Comparison of ENCODE assay signal across 8 cellular contexts in the genomic region with DNA sequence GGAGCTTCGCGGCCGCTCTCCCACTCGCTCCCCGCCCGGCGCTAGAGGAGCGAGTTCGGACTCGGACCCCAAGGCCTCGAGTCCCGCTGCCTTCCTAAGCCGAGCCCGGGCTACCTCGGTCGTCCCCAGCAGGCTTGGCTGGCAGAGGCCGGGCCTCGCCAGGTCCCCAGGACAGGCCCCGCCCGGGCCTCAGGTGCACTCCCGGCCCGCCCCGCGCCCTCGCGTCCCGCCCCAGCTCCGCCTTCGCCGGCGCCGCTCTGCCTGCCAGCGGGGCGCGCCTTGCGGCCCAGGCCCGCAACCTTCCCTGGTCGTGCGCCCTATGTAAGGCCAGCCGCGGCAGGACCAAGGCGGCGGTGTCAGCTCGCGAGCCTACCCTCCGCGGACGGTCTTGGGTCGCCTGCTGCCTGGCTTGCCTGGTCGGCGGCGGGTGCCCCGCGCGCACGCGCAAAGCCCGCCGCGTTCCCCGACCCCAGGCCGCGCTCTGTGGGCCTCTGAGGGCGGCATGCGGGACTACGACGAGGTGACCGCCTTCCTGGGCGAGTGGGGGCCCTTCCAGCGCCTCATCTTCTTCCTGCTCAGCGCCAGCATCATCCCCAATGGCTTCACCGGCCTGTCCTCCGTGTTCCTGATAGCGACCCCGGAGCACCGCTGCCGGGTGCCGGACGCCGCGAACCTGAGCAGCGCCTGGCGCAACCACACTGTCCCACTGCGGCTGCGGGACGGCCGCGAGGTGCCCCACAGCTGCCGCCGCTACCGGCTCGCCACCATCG. TPM values are rescaled to one million over a fixed set of nuclear protein-coding genes. Genes with fewer than 3 reads are reported as not detected.
DNase-seq lines count a peak whose midpoint lies in the region; ATAC-seq, FAIRE-seq and TF ChIP-seq lines count a peak whose summit lies in the region.

Gene SLC22A5, plus strand, starts transcription at position 240 of the 770 bp plus-strand sequence. Its CDS starts 263 bp downstream, at position 503.

- SMC1A ChIA-PET in GM12878 (lab: Charles Lee; ENCODE audit: uncharacterized antibody, unreplicated experiment), result interaction anchor here (0.8 to 4.6 kb wide), 19 partner anchors 9 to 438 kb away, joined by 3 to 57 read pairs (median 4); partner anchors contain the start of gene SLC22A4

- peak within 1 kb of the TSS; percentile 53 for H3K9ac ChIP-seq in GM12878 (ENCODE audit: control insufficient read depth, insufficient read depth, low read length)
- H3K9ac ChIP-seq in iPS-18a (ENCODE audit: low read length), result peak within 1 kb of the TSS; percentile 58
- peak within 1 kb of the TSS; percentile 78 to 93 (median 87) for H3K9ac ChIP-seq in skeletal muscle tissue (ENCODE audit: low read depth in 1 of 3, low read length in 3 of 3)

- no peak for TF ChIP-seq CTCF in GM12878 (IDR thresholded peaks at IDR 0.05 in 2 of 3, conservative IDR thresholded peaks at IDR 0.05 in 1 of 3; ENCODE audit: control insufficient read depth in 2 of 3, extremely low read depth in 1 of 3, insufficient read depth in 1 of 3, low read depth in 3 of 3, low read length in 3 of 3)

- CTCF ChIA-PET in GM12878 (lab: Yijun Ruan, JAX), result interaction anchor here (0.7 to 4.3 kb wide), 14 partner anchors 11 to 307 kb away, joined by 3 to 40 read pairs (median 4); no protein-coding TSS in a partner anchor

- TF ChIP-seq RAD21 in GM12878 (IDR thresholded peaks at IDR 0.05; ENCODE audit: insufficient read depth, low read depth, low read length), result no peak

- in situ Hi-C loops in GM12878 (cut with MboI), result no loop called here

- H3K4me3 ChIP-seq in H7 (ENCODE audit: insufficient read depth, low read depth, low read length) (peak within 1 kb of the TSS; percentile 71), GM12878 (peak within 1 kb of the TSS; percentile 84), iPS-18a (ENCODE audit: low read length) (peak within 1 kb of the TSS; percentile 82), skeletal muscle tissue (ENCODE audit: low read length in 3 of 3) (peak within 1 kb of the TSS; percentile 74 to 95 (median 76))

- H3K4me2 ChIP-seq in GM12878 (ENCODE audit: control insufficient read depth, insufficient read depth), result peak within 1 kb of the TSS; percentile 89

- H2AFZ ChIP-seq in GM12878 (ENCODE audit: control insufficient read depth, low read depth, low read length), result peak within 1 kb of the TSS; percentile 82

- TF ChIP-seq EP300 in GM12878 (IDR thresholded peaks at IDR 0.05; ENCODE audit: borderline replicate concordance in 1 of 2, control insufficient read depth in 1 of 2, low read depth in 2 of 2, low read length in 2 of 2), result no peak

- WGBS in GM12878 (ENCODE audit: insufficient coverage, insufficient replicate concordance, low lambda C conversion rate, missing lambda C conversion rate), result under 1% methylated on average over 69 of the region's 93 CpGs

- H3K36me3 ChIP-seq in H7 (replicated peaks; ENCODE audit: control insufficient read depth, insufficient read depth, low read length), result no peaks in the 10 kb centered on the region; the same call in 1 of the 2 replicates
- no peaks in the 10 kb centered on the region for H3K36me3 ChIP-seq in GM12878 (ENCODE audit: control insufficient read depth in 2 of 2, insufficient read depth in 2 of 2, low read length in 1 of 2)
- no peaks in the 10 kb centered on the region for H3K36me3 ChIP-seq in iPS-18a (ENCODE audit: control insufficient read depth, low read depth, low read length)
- peaks cover 0 to 4% (median 3%) of the 10 kb centered on the region in 3 donors for H3K36me3 ChIP-seq in skeletal muscle tissue (ENCODE audit: control insufficient read depth in 3 of 3, insufficient read depth in 3 of 3, low read length in 3 of 3)

- no peaks in the 10 kb centered on the region for H4K20me1 ChIP-seq in GM12878 (ENCODE audit: control insufficient read depth, insufficient read depth)

- RAD21 ChIA-PET in GM12878 (lab: Charles Lee; ENCODE audit: unreplicated experiment), result interaction anchor here (0.7 to 2.4 kb wide), 15 partner anchors 11 to 438 kb away, joined by 3 to 22 read pairs (median 5); partner anchors contain the start of gene SLC22A4

- no peak for FAIRE-seq in GM12878 (lab: Jason Lieb, UNC)

- POLR2A ChIA-PET in GM12878 (lab: Charles Lee), result interaction anchor here (0.7 to 2.0 kb wide), 8 partner anchors 10 to 132 kb away, joined by 3 to 9 read pairs (median 4); partner anchors contain the start of gene SLC22A4

- H3K4me1 ChIP-seq in GM12878 (ENCODE audit: control insufficient read depth, insufficient read depth, low read length), result peaks cover 8% of the 10 kb centered on the region
- H3K4me1 ChIP-seq in iPS-18a (ENCODE audit: control insufficient read depth, low read depth, low read length), result no peaks in the 10 kb centered on the region
- peaks cover 13 to 59% (median 32%) of the 10 kb centered on the region in 3 donors for H3K4me1 ChIP-seq in skeletal muscle tissue (ENCODE audit: control insufficient read depth in 3 of 3, insufficient read depth in 3 of 3, low read length in 3 of 3)

- peak; percentile 97 for ATAC-seq in GM12878

- peaks cover 15% of the 10 kb centered on the region for H3K27me3 ChIP-seq in H7 (ENCODE audit: control insufficient read depth, insufficient read depth, low read length)
- no peaks in the 10 kb centered on the region; a peak in 2 of 4 replicates for H3K27me3 ChIP-seq in GM12878 (replicated peaks in 1 of 2; ENCODE audit: control insufficient read depth in 2 of 2, insufficient read depth in 2 of 2, low read length in 1 of 2)
- peaks cover 19% of the 10 kb centered on the region for H3K27me3 ChIP-seq in iPS-18a (ENCODE audit: control insufficient read depth, insufficient read depth, low read length)
- H3K27me3 ChIP-seq in skeletal muscle tissue (ENCODE audit: control insufficient read depth in 3 of 3, insufficient read depth in 3 of 3, low read length in 3 of 3), result no peaks in the 10 kb centered on the region

- H3K9me3 ChIP-seq in GM12878 (replicated peaks; ENCODE audit: control insufficient read depth, insufficient read depth, low read length), result no peaks in the 10 kb centered on the region
- H3K9me3 ChIP-seq in iPS-18a (ENCODE audit: control insufficient read depth, low read depth, low read length), result no peaks in the 10 kb centered on the region
- no peaks in the 10 kb centered on the region for H3K9me3 ChIP-seq in skeletal muscle tissue (ENCODE audit: control insufficient read depth in 3 of 3, low read length in 3 of 3)

- H3K79me2 ChIP-seq in GM12878 (ENCODE audit: control insufficient read depth, insufficient read depth, low read length), result no peaks in the 10 kb centered on the region

- H3K27ac ChIP-seq in GM12878 (ENCODE audit: control insufficient read depth, insufficient read depth), result peak within 1 kb of the TSS; percentile 31; the same call in 1 of the 2 replicates
- H3K27ac ChIP-seq in iPS-18a (ENCODE audit: low read length), result no peak within 1 kb of the TSS
- peak within 1 kb of the TSS; percentile 84 for H3K27ac ChIP-seq in skeletal muscle tissue (ENCODE audit: low read depth, low read length)

- BruUV-seq in GM12878 (replicated peaks; lab: Mats Ljungman, UMichigan), result no TSS peak

- TF ChIP-seq POLR2A in GM10847 (IDR thresholded peaks at IDR 0.05; ENCODE audit: extremely low read depth, insufficient read length), result peak; percentile 34
- TF ChIP-seq POLR2A in GM12878 (IDR thresholded peaks at IDR 0.05; ENCODE audit: low read depth, low read length), result peak; percentile 71

- DNase-seq in H7 (peak; percentile 96), M059J (ENCODE audit: low read depth) (peak; percentile 54), T-helper 22 cell (ENCODE audit: low read depth) (peak; percentile 47), GM12878 (ENCODE audit: low read depth, low spot score) (no peak), putamen (ENCODE audit: low spot score) (no peak)

- intact Hi-C loops in GM12878 (cut with micrococcal nuclease; ENCODE audit: unreplicated experiment), result loop anchor here (5.0 kb wide), 1 partner anchor 97 kb away; no protein-coding TSS in a partner anchor

TF ChIP-seq in GM12878, 131 proteins besides CTCF, POLR2A, EP300 and RAD21 (continues in another document):
- TF ChIP-seq TCF7 (IDR thresholded peaks at IDR 0.05; ENCODE audit: borderline replicate concordance), result no peak

RNA-seq across cellular contexts. Expression of gene SLC22A5, which starts in this region (rescaled TPM):
- 0.76 and 1.6 TPM in 2 replicates for total RNA-seq in H7 (2014; rRNA removed; shearing (Covaris generic))
- total RNA-seq in M059J (2014; rRNA removed; shearing (Covaris generic)), result 3.7 and 4.5 TPM in 2 replicates
- 5.8 and 6.4 TPM in 2 replicates for total RNA-seq in GM12878 (2013; cell fraction: nucleolus; rRNA removed)
- 2.4 and 3.3 TPM in 2 replicates for total RNA-seq in GM12878 (2014; rRNA removed)
- total RNA-seq in GM12878 (2014; rRNA removed; fragmentation: Illumina TruSeq; extraction: Trizol), result 2.3 and 3.5 TPM in 2 replicates
- total RNA-seq in GM12878 (2021), result 3.4 and 4.8 TPM in 2 replicates
- polyA plus RNA-seq in GM12878 (2011; ENCODE audit: low read depth), result 1.6 TPM
- polyA plus RNA-seq in GM12878 (2011; rRNA removed), result 3.3 and 4.3 TPM in 2 replicates
- polyA plus RNA-seq in GM12878 (2011; cell fraction: cytosol; rRNA removed), result 3.7 and 4.6 TPM in 2 replicates
- polyA plus RNA-seq in GM12878 (2011; cell fraction: nucleus; rRNA removed), result 11.1 and 11.6 TPM in 2 replicates
- 0.88 and 1.4 TPM in 2 replicates for polyA plus RNA-seq in GM12878 (2012)
- polyA plus RNA-seq in GM12878 (2014; fragmentation: Illumina TruSeq; extraction: Trizol), result 4.4 and 6.6 TPM in 2 replicates
- 1 to 10 TPM; 1.1 to 1.9 TPM for polyA plus RNA-seq in GM12878 (2014; fragmentation: Nextera tagmentation; extraction: Ambion mirVana)
- polyA plus RNA-seq in GM12878 (2014; rRNA removed), result 3.7 TPM in 2 replicates
- polyA plus RNA-seq in GM12878 (2016; fragmentation: Nextera tagmentation; extraction: Ambion mirVana), result 1 to 10 TPM; 2.2 to 2.3 TPM
- 6.6 and 10.1 TPM in 2 replicates for polyA minus RNA-seq in GM12878 (2011; rRNA and poly(A)+ RNA removed)
- 1.7 TPM in 2 replicates for polyA minus RNA-seq in GM12878 (2011; cell fraction: cytosol; rRNA and poly(A)+ RNA removed)
- polyA minus RNA-seq in GM12878 (2011; cell fraction: nucleus; rRNA and poly(A)+ RNA removed), result 1.7 and 3.9 TPM in 2 replicates
- 2.1 TPM for total RNA-seq in skeletal muscle tissue

Comparison
In these comparisons a context has a peak if more than half of its experiments do, and no peak if none do; other contexts are left out.
1. DNase-seq: peak in H7 (single experiment), M059J (single experiment) and T-helper 22 cell (single experiment); none in GM12878 (single experiment) and putamen (single experiment).
2. Peak in every context shown above with its lines, with median percentiles within 50 percentile points of each other: H3K4me3 ChIP-seq and H3K9ac ChIP-seq.